In the genomic region with DNA sequence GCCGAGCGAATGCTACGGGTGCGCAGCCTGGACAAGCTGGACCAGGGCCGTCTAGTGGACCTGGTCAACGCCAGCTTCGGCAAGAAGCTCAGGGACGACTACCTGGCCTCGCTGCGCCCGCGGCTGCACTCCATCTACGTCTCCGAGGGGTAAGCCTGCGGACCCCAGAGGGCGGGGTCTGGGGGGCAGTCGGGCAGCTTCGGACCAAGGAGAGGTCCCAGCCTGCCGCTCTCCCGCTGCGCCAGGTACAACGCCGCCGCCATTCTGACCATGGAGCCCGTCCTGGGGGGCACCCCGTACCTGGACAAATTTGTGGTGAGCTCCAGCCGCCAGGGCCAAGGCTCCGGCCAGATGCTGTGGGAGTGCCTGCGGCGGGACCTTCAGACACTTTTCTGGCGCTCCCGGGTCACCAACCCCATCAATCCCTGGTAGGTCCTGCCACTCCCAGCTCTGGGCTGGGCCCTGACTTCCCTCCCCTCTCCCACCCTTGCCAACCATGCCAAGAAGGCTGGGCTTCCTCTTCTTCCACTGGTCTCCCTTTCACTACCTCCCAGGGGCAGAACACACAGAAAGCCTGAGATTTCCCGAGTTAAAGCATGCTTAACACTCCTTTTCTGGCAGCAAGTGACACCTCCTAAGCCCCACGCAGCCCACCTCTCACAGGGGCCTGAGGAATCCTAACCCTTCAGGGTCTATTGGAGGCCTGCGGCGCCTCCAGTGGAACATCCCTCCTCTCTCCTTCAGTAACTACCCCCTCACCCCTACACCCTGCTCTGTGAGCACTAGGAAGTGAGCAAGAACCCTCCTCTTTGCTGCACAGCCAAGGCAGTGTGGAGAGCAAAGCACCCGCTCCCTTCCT, we compare ENCODE assay signal across 8 cellular contexts. TPM values are rescaled to one million over a fixed set of nuclear protein-coding genes. Genes with fewer than 3 reads are reported as not detected.
DNase-seq lines count a peak whose midpoint lies in the region; TF ChIP-seq lines count a peak whose summit lies in the region.

No MANE protein-coding gene starts in this region.

- H3K4me2 ChIP-seq in DOHH2 (ENCODE audit: low read length), result peak overlapping the region; percentile 96

- TF ChIP-seq CTCF in DOHH2 (IDR thresholded peaks at IDR 0.05; ENCODE audit: low read depth, low read length, poor library complexity, severe bottlenecking) (peak; percentile 15), choroid plexus epithelial cell (conservative IDR thresholded peaks at IDR 0.05; ENCODE audit: low read depth, low read length) (no peak), mesothelial cell of epicardium (IDR thresholded peaks at IDR 0.05; ENCODE audit: unreplicated experiment) (no peak)

- H3K27ac Mint-ChIP-seq in mesothelial cell of epicardium, result peak overlapping the region; percentile 61

- H3K9me2 ChIP-seq in DOHH2 (replicated peaks; ENCODE audit: control insufficient read depth, low read length), result no peaks in the 10 kb centered on the region

- peak overlapping the region; percentile 10; the same call in 1 of the 2 replicates for H3K27ac ChIP-seq in DOHH2 (ENCODE audit: low read depth, low read length)

- H3K79me2 ChIP-seq in DOHH2 (ENCODE audit: control insufficient read depth, low read length), result no peaks in the 10 kb centered on the region

- peaks cover 4% of the 10 kb centered on the region for H3K36me3 Mint-ChIP-seq in mesothelial cell of epicardium

- peaks cover 26% of the 10 kb centered on the region for H3K4me1 ChIP-seq in DOHH2 (ENCODE audit: control insufficient read depth, low read length)

- peaks cover 40% of the 10 kb centered on the region for H3K27me3 Mint-ChIP-seq in mesothelial cell of epicardium (ENCODE audit: low read depth)

- H3K9me3 Mint-ChIP-seq in mesothelial cell of epicardium, result no peaks in the 10 kb centered on the region

- H3K27me3 ChIP-seq in DOHH2 (ENCODE audit: control insufficient read depth, low read length), result peaks cover 24% of the 10 kb centered on the region

- no peaks in the 10 kb centered on the region for H3F3A ChIP-seq in DOHH2 (ENCODE audit: control insufficient read depth, insufficient read depth)

- no peaks in the 10 kb centered on the region for H3K9me3 ChIP-seq in DOHH2 (ENCODE audit: control insufficient read depth, insufficient read depth, low read length)

- H3K4me3 ChIP-seq in DOHH2 (ENCODE audit: low read length) (peak overlapping the region; percentile 78), choroid plexus epithelial cell (ENCODE audit: low read depth, low read length) (peak overlapping the region; percentile 72)
- H3K4me3 ChIP-seq in Jurkat, Clone E6-1 (ENCODE audit: low read length), result peak overlapping the region; percentile 76

- H3K4me1 Mint-ChIP-seq in mesothelial cell of epicardium, result peaks cover 20% of the 10 kb centered on the region

- H4K20me1 ChIP-seq in DOHH2 (ENCODE audit: control insufficient read depth, insufficient read depth, low read depth, low read length), result no peaks in the 10 kb centered on the region

- H3K4me3 Mint-ChIP-seq in mesothelial cell of epicardium, result peak overlapping the region; percentile 83

- no peak for DNase-seq in Jurkat, Clone E6-1 (ENCODE audit: low read depth, low spot score)
- DNase-seq in choroid plexus epithelial cell (ENCODE audit: low read depth), result no peak
- DNase-seq in mesothelial cell of epicardium (ENCODE audit: low spot score in 2 of 2, unreplicated experiment in 2 of 2), result no peak
- no peak for DNase-seq in T1000 (lab: John Stamatoyannopoulos, UW)
- no peak for DNase-seq in epidermal melanocyte (ENCODE audit: insufficient read length, low spot score)
- DNase-seq in NCI-H2107 (lab: John Stamatoyannopoulos, UW), result no peak
- no peak for DNase-seq in NCI-H526 treated with DMSO at 0.1 percent for 48 hours (lab: John Stamatoyannopoulos, UW)

- peaks cover 6% of the 10 kb centered on the region; the same call in 1 of the 2 replicates for H3K36me3 ChIP-seq in DOHH2 (ENCODE audit: control insufficient read depth, low read length)

RNA-seq across cellular contexts. Expression of gene NAGS, which starts 3.2 kb away (rescaled TPM):
- 2.2 TPM for polyA plus RNA-seq in Jurkat, Clone E6-1 (2012; ENCODE audit: insufficient read depth, insufficient read length)
- total RNA-seq in mesothelial cell of epicardium, result 0.42 to 0.88 TPM (median 0.82 TPM) in 3 replicates

RNA-seq across cellular contexts. Expression of gene TMEM101, which starts 7.2 kb away (rescaled TPM):
- 38.4 TPM for polyA plus RNA-seq in Jurkat, Clone E6-1 (2012; ENCODE audit: insufficient read depth, insufficient read length)
- total RNA-seq in mesothelial cell of epicardium, result 34.2 to 36.4 TPM (median 35.8 TPM) in 3 replicates

RNA-seq across cellular contexts. Expression of gene PYY, which starts 53.8 kb away (rescaled TPM):
- polyA plus RNA-seq in Jurkat, Clone E6-1 (2012; ENCODE audit: insufficient read depth, insufficient read length), result not detected
- not detected in 3 replicates for total RNA-seq in mesothelial cell of epicardium

RNA-seq across cellular contexts. Expression of gene LSM12, which starts 58.9 kb away (rescaled TPM):
- 38.6 TPM for polyA plus RNA-seq in Jurkat, Clone E6-1 (2012; ENCODE audit: insufficient read depth, insufficient read length)
- total RNA-seq in mesothelial cell of epicardium, result 51.4 to 60.8 TPM (median 58.0 TPM) in 3 replicates
